In genomic region chr10:119095648-119096047, GRCh38 we compare ENCODE assay signal across 18 cellular contexts. TPM values are rescaled to one million over a fixed set of nuclear protein-coding genes. Genes with fewer than 3 reads are reported as not detected.
DNase-seq lines count a peak whose midpoint lies in the region; ATAC-seq and TF ChIP-seq lines count a peak whose summit lies in the region.
"Had no signal": no experiment of that assay in that cellular context is flagged by ENCODE, and none has a peak within 500 bp of the region (broad histone marks: within the 10 kb centered on the region; RNA-seq: fewer than 3 reads in every experiment).

No MANE protein-coding gene starts in this region.

- H3K4me3 Mint-ChIP-seq in activated CD4-positive, alpha-beta T cell treated with anti-CD3 and anti-CD28 coated beads, Interleukin-2, amount 10 ng/mL, durations not matched to agents 7 days and 5 days: no peak overlapping the region
- peak overlapping the region in 1 of 7 donors; percentile 0 for H3K4me3 Mint-ChIP-seq in CD8-positive, alpha-beta memory T cell
- no peak overlapping the region for H3K4me3 Mint-ChIP-seq in activated CD8-positive, alpha-beta T cell treated with anti-CD3 and anti-CD28 coated beads for 36 hours

- no peak overlapping the region for H3K9ac ChIP-seq in GM23248
- H3K9ac ChIP-seq: BLaER1 had no signal

- CTCF ChIA-PET in activated CD4-positive, alpha-beta T cell treated with anti-CD3 and anti-CD28 coated beads, Interleukin-2, amount 10 ng/mL, durations not matched to agents 7 days and 5 days (lab: Charles Lee): interaction anchor here (1.2 kb wide), 2 partner anchors 14 to 16 kb away, joined by 3 to 7 read pairs; no protein-coding TSS in a partner anchor
- CTCF ChIA-PET in CD8-positive, alpha-beta memory T cell (lab: Charles Lee): interaction anchor here (0.6 to 0.8 kb wide), 3 partner anchors 35 to 511 kb away, joined by 3 to 4 read pairs (median 4); no protein-coding TSS in a partner anchor
- CTCF ChIA-PET in activated CD8-positive, alpha-beta T cell treated with anti-CD3 and anti-CD28 coated beads for 36 hours (lab: Charles Lee): no interaction called here

- H3K27ac ChIP-seq in CD8-positive, alpha-beta memory T cell (ENCODE audit: low read depth, low read length): no peak overlapping the region
- H3K27ac ChIP-seq in sigmoid colon (no peak overlapping the region), GM23248 (no peak overlapping the region)
- H3K27ac ChIP-seq: BLaER1 had no signal

- no peaks in the 10 kb centered on the region for H3K27me3 ChIP-seq in CD8-positive, alpha-beta memory T cell (ENCODE audit: insufficient read depth, low read length, poor library complexity, severe bottlenecking)
- H3K27me3 ChIP-seq in sigmoid colon (no peaks in the 10 kb centered on the region), GM23248 (replicated peaks; ENCODE audit: insufficient read depth) (no peaks in the 10 kb centered on the region)
- H3K27me3 ChIP-seq: BLaER1 had no signal

- H3K79me2 ChIP-seq in GM23248 (ENCODE audit: insufficient read depth): no peaks in the 10 kb centered on the region

- H3K27ac Mint-ChIP-seq in activated CD4-positive, alpha-beta T cell treated with anti-CD3 and anti-CD28 coated beads, Interleukin-2, amount 10 ng/mL, durations not matched to agents 7 days and 5 days: peak overlapping the region; percentile 69
- H3K27ac Mint-ChIP-seq in CD8-positive, alpha-beta memory T cell: peak overlapping the region in 7 of 8 donors; percentile 31 to 90 (median 85)
- peak overlapping the region; percentile 18 for H3K27ac Mint-ChIP-seq in activated CD8-positive, alpha-beta T cell treated with anti-CD3 and anti-CD28 coated beads for 36 hours
- H3K27ac Mint-ChIP-seq: IgD-negative memory B cell had no signal

- no peak overlapping the region for H3K4me2 ChIP-seq in GM23248 (ENCODE audit: unreplicated experiment)
- H3K4me2 ChIP-seq: BLaER1 had no signal

- no peak overlapping the region for H2AFZ ChIP-seq in GM23248

- peaks cover 35% of the 10 kb centered on the region for H3K4me1 ChIP-seq in CD8-positive, alpha-beta memory T cell (ENCODE audit: insufficient read depth, low read length)
- H3K4me1 ChIP-seq in sigmoid colon (peaks cover 0 to 8% (median 0%) of the 10 kb centered on the region in 4 donors), GM23248 (ENCODE audit: insufficient read depth) (peaks cover 9% of the 10 kb centered on the region)

- peak; percentile 29 for ATAC-seq in activated CD8-positive, alpha-beta T cell treated with anti-CD3 and anti-CD28 coated beads for 36 hours
- no peak for ATAC-seq in GM18505 (IDR thresholded peaks at IDR 0.05; ENCODE audit: unreplicated experiment)

- in situ Hi-C loops in GM23248 (cut with MboI): no loop called here

- no peaks in the 10 kb centered on the region for H3K36me3 Mint-ChIP-seq in activated CD4-positive, alpha-beta T cell treated with anti-CD3 and anti-CD28 coated beads, Interleukin-2, amount 10 ng/mL, durations not matched to agents 7 days and 5 days (ENCODE audit: low read depth)
- H3K36me3 Mint-ChIP-seq in CD8-positive, alpha-beta memory T cell: no peaks in the 10 kb centered on the region
- no peaks in the 10 kb centered on the region for H3K36me3 Mint-ChIP-seq in activated CD8-positive, alpha-beta T cell treated with anti-CD3 and anti-CD28 coated beads for 36 hours (ENCODE audit: low read depth)
- H3K36me3 Mint-ChIP-seq: IgD-negative memory B cell had no signal

- H3K9me2 ChIP-seq in GM23248 (ENCODE audit: insufficient read depth): no peaks in the 10 kb centered on the region

- H3K9me3 ChIP-seq in CD8-positive, alpha-beta memory T cell (ENCODE audit: low read length): no peaks in the 10 kb centered on the region
- H3K9me3 ChIP-seq in sigmoid colon (no peaks in the 10 kb centered on the region), GM23248 (ENCODE audit: low read depth) (no peaks in the 10 kb centered on the region)
- H3K9me3 ChIP-seq: BLaER1 had no signal

- DNase-seq in activated CD4-positive, alpha-beta T cell treated with anti-CD3 and anti-CD28 coated beads, Interleukin-2, amount 10 ng/mL, durations not matched to agents 7 days and 5 days: no peak
- no peak for DNase-seq in activated CD4-positive, alpha-beta T cell treated with anti-CD3 and anti-CD28 coated beads for 1 hour
- DNase-seq in CD8-positive, alpha-beta memory T cell: no peak
- DNase-seq in activated CD8-positive, alpha-beta T cell treated with anti-CD3 and anti-CD28 coated beads for 36 hours: no peak
- peak; percentile 3 for DNase-seq in sigmoid colon
- no peak for DNase-seq in GM23248
- no peak for DNase-seq in SIG-M5 (lab: John Stamatoyannopoulos, UW)
- DNase-seq: COR-L47; DMS153; H7; NCI-H187 treated with DMSO at 0.1 percent for 48 hours; NCI-H446; NCI-H69; NK-92 treated with Interleukin-12 subunit alpha and Interleukin-12 subunit beta, amount 100 ng/mL, for 24 hours; SHP77 had no signal

- no peak for TF ChIP-seq EP300 in sigmoid colon (IDR thresholded peaks at IDR 0.05)

- TF ChIP-seq CTCF in activated CD8-positive, alpha-beta T cell treated with anti-CD3 and anti-CD28 coated beads for 36 hours (IDR thresholded peaks at IDR 0.05): no peak
- no peak for TF ChIP-seq CTCF in sigmoid colon (IDR thresholded peaks at IDR 0.05)

- intact Hi-C loops in activated CD8-positive, alpha-beta T cell treated with anti-CD3 and anti-CD28 coated beads for 36 hours (cut with micrococcal nuclease): no loop called here
- intact Hi-C loops in sigmoid colon (cut with DNase I): no loop called here

- H3K27me3 Mint-ChIP-seq in activated CD4-positive, alpha-beta T cell treated with anti-CD3 and anti-CD28 coated beads, Interleukin-2, amount 10 ng/mL, durations not matched to agents 7 days and 5 days: no peaks in the 10 kb centered on the region
- H3K27me3 Mint-ChIP-seq in CD8-positive, alpha-beta memory T cell: no peaks in the 10 kb centered on the region
- no peaks in the 10 kb centered on the region for H3K27me3 Mint-ChIP-seq in activated CD8-positive, alpha-beta T cell treated with anti-CD3 and anti-CD28 coated beads for 36 hours

- WGBS in sigmoid colon, 2 donors: 70 to 90% methylated on average over 4 of the region's 4 CpGs
- 67 to 72% methylated on average over 4 of the region's 4 CpGs for WGBS in GM23248 (ENCODE audit: low coverage in 1 of 2, low lambda C conversion rate in 2 of 2, missing lambda C conversion rate in 2 of 2), 2 experiments

- no peaks in the 10 kb centered on the region for H3K9me3 Mint-ChIP-seq in activated CD4-positive, alpha-beta T cell treated with anti-CD3 and anti-CD28 coated beads, Interleukin-2, amount 10 ng/mL, durations not matched to agents 7 days and 5 days
- H3K9me3 Mint-ChIP-seq in CD8-positive, alpha-beta memory T cell: no peaks in the 10 kb centered on the region
- no peaks in the 10 kb centered on the region for H3K9me3 Mint-ChIP-seq in activated CD8-positive, alpha-beta T cell treated with anti-CD3 and anti-CD28 coated beads for 36 hours
- H3K9me3 Mint-ChIP-seq: IgD-negative memory B cell had no signal

- H3K36me3 ChIP-seq in CD8-positive, alpha-beta memory T cell (ENCODE audit: insufficient read depth, low read length): no peaks in the 10 kb centered on the region
- H3K36me3 ChIP-seq in sigmoid colon: no peaks in the 10 kb centered on the region
- H3K36me3 ChIP-seq in GM23248 (ENCODE audit: low read depth): no peaks in the 10 kb centered on the region
- H3K36me3 ChIP-seq: BLaER1 had no signal

- H3K4me3 ChIP-seq in CD8-positive, alpha-beta memory T cell (ENCODE audit: low read length): no peak overlapping the region
- H3K4me3 ChIP-seq in sigmoid colon (no peak overlapping the region), GM23248 (no peak overlapping the region)
- H3K4me3 ChIP-seq: BLaER1 had no signal

- peaks cover 6% of the 10 kb centered on the region for H3F3A ChIP-seq in GM23248 (ENCODE audit: insufficient read depth)

- TF ChIP-seq POLR2A in sigmoid colon (IDR thresholded peaks at IDR 0.05): no peak
- no peak for TF ChIP-seq POLR2A in GM18505 (IDR thresholded peaks at IDR 0.05; ENCODE audit: borderline replicate concordance, extremely low read depth, insufficient read depth, insufficient read length)

- peaks cover 44% of the 10 kb centered on the region for H3K4me1 Mint-ChIP-seq in activated CD4-positive, alpha-beta T cell treated with anti-CD3 and anti-CD28 coated beads, Interleukin-2, amount 10 ng/mL, durations not matched to agents 7 days and 5 days
- peaks cover 32 to 47% (median 43%) of the 10 kb centered on the region in 3 donors for H3K4me1 Mint-ChIP-seq in CD8-positive, alpha-beta memory T cell
- H3K4me1 Mint-ChIP-seq in activated CD8-positive, alpha-beta T cell treated with anti-CD3 and anti-CD28 coated beads for 36 hours (ENCODE audit: low read depth): peaks cover 19% of the 10 kb centered on the region

- H4K20me1 ChIP-seq in GM23248 (ENCODE audit: insufficient read depth): no peaks in the 10 kb centered on the region
- H4K20me1 ChIP-seq: BLaER1 had no signal

- POLR2A ChIA-PET in activated CD4-positive, alpha-beta T cell treated with anti-CD3 and anti-CD28 coated beads, Interleukin-2, amount 10 ng/mL, durations not matched to agents 7 days and 5 days (lab: Charles Lee): no interaction called here
- POLR2A ChIA-PET in CD8-positive, alpha-beta memory T cell (lab: Charles Lee): interaction anchor here (0.7 to 0.9 kb wide), 2 partner anchors 8 to 25 kb away, joined by 3 to 6 read pairs; partner anchors contain the start of gene DENND10
- POLR2A ChIA-PET in activated CD8-positive, alpha-beta T cell treated with anti-CD3 and anti-CD28 coated beads for 36 hours (lab: Charles Lee): interaction anchor here (1.4 kb wide), 1 partner anchor 9 kb away, joined by 4 read pairs; no protein-coding TSS in a partner anchor

RNA-seq across cellular contexts. Expression of gene DENND10, which starts 8.3 kb away (rescaled TPM):
- total RNA-seq in activated CD4-positive, alpha-beta T cell treated with anti-CD3 and anti-CD28 coated beads, Interleukin-2, amount 10 ng/mL, durations not matched to agents 7 days and 5 days: 10 to 100 TPM; 45.4 to 49.4 TPM
- total RNA-seq in CD8-positive, alpha-beta memory T cell: 10 to 100 TPM; 23.8 to 24.8 TPM
- polyA plus RNA-seq in CD8-positive, alpha-beta memory T cell: 51.0 TPM
- total RNA-seq in activated CD8-positive, alpha-beta T cell treated with anti-CD3 and anti-CD28 coated beads for 36 hours: 10 to 100 TPM; 16.9 to 18.6 TPM
- total RNA-seq in sigmoid colon: 10 to 100 TPM; 35.0 to 51.3 (median 39.3) TPM
- polyA plus RNA-seq in sigmoid colon (10 to 100 TPM; 25.8 to 44.6 (median 43.2) TPM), GM23248 (2016; fragmentation: Nextera tagmentation; extraction: Ambion mirVana) (77.9 and 82.9 TPM in 2 replicates)
- total RNA-seq in GM23248 (2014; rRNA removed; shearing (Covaris generic)): 76.1 and 91.3 TPM in 2 replicates

RNA-seq across cellular contexts. Expression of gene EIF3A, which starts 15.0 kb away (rescaled TPM):
- total RNA-seq in activated CD4-positive, alpha-beta T cell treated with anti-CD3 and anti-CD28 coated beads, Interleukin-2, amount 10 ng/mL, durations not matched to agents 7 days and 5 days: 100 to 1,000 TPM; 132 to 145 TPM
- 100 to 1,000 TPM; 181 to 195 TPM for total RNA-seq in CD8-positive, alpha-beta memory T cell
- polyA plus RNA-seq in CD8-positive, alpha-beta memory T cell: 75.3 TPM
- 100 to 1,000 TPM; 127 to 131 TPM for total RNA-seq in activated CD8-positive, alpha-beta T cell treated with anti-CD3 and anti-CD28 coated beads for 36 hours
- total RNA-seq in sigmoid colon: 100 to 1,000 TPM in 3 of 4 donors, 10 to 100 TPM in 1; 98.4 to 135 (median 110) TPM
- polyA plus RNA-seq in sigmoid colon (10 to 100 TPM; 27.5 to 71.0 (median 33.0) TPM), GM23248 (2016; fragmentation: Nextera tagmentation; extraction: Ambion mirVana) (74.5 and 74.9 TPM in 2 replicates)
- 91.3 and 98.6 TPM in 2 replicates for total RNA-seq in GM23248 (2014; rRNA removed; shearing (Covaris generic))

Comparison
In these comparisons a context has a peak if more than half of its experiments do, and no peak if none do; other contexts are left out.
1. H3K27ac Mint-ChIP-seq: peak in every context shown above with its lines; median percentile 85 in CD8-positive, alpha-beta memory T cell; 69 in activated CD4-positive, alpha-beta T cell treated with anti-CD3 and anti-CD28 coated beads, Interleukin-2, amount 10 ng/mL, durations not matched to agents 7 days and 5 days; 18 in activated CD8-positive, alpha-beta T cell treated with anti-CD3 and anti-CD28 coated beads for 36 hours.